11 cellular contexts compared by ENCODE assay signal in the genomic region with DNA sequence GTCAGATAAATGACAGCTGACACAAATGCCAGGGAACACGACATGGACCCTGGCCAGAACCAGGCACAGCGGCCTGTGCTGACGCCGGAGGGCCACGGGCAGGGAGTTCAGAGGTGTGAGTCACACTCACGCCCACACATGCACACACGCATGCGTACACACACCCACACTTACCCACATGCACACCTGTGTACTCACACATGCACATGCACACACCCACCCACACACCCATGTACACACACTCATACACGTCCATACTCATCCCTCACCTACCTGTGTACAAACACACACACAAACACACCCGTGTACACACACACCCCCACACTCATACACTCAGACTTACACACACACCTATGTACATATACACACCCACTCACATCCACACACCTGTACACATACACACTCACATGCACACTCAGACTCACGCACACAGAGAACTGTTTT. TPM values are rescaled to one million over a fixed set of nuclear protein-coding genes. Genes with fewer than 3 reads are reported as not detected.
DNase-seq lines count a peak whose midpoint lies in the region; ATAC-seq, FAIRE-seq and TF ChIP-seq lines count a peak whose summit lies in the region.
"Had no signal": no experiment of that assay in that cellular context is flagged by ENCODE, and none has a peak within 500 bp of the region (broad histone marks: within the 10 kb centered on the region; RNA-seq: fewer than 3 reads in every experiment).

No MANE protein-coding gene starts in this region.

- TF ChIP-seq CTCF in foreskin keratinocyte (conservative IDR thresholded peaks at IDR 0.05) (no peak), GM13976 (IDR thresholded peaks at IDR 0.05; ENCODE audit: borderline replicate concordance, control extremely low read depth, extremely low read depth, insufficient read depth, missing control alignments) (no peak)

- no peak overlapping the region for H3K4me3 ChIP-seq in skin epidermis
- H3K4me3 ChIP-seq: right lobe of liver had no signal

- in situ Hi-C loops in GM13976 (cut with MboI; ENCODE audit: low sequenced_read_pairs, unreplicated experiment) = no loop called here

- TF ChIP-seq POLR2A in GM12891 (IDR thresholded peaks at IDR 0.05; ENCODE audit: low read depth, low read length) = no peak

- peak; percentile 2 for DNase-seq in GM12891 (ENCODE audit: insufficient read length, low spot score)
- DNase-seq in activated T-cell treated with anti-CD3 and anti-CD28 coated beads, Interleukin-2, amount 50 U/mL, for 48 hours = peak; percentile 41 to 60
- DNase-seq in foreskin keratinocyte = peak; percentile 55 to 69
- DNase-seq in activated gamma-delta T cell treated with Interleukin-2 at 50 U/mL for 16 hours = no peak
- DNase-seq in GM13976 (ENCODE audit: low spot score) = no peak
- no peak for DNase-seq in NCI-H774 (lab: John Stamatoyannopoulos, UW)
- DNase-seq: activated CD8-positive, alpha-beta memory T cell treated with anti-CD3 and anti-CD28 coated beads, Interleukin-2, amount 50 U/mL, for 48 hours; HCEC 1CT had no signal

- H3K27ac ChIP-seq in foreskin keratinocyte = no peak overlapping the region
- H3K27ac ChIP-seq in skin epidermis = peak overlapping the region in 17 of 21 experiments; percentile 11 to 83 (median 65)
- H3K27ac ChIP-seq: right lobe of liver had no signal

- FAIRE-seq in GM12891 (lab: Jason Lieb, UNC) = peak; percentile 83

- no peaks in the 10 kb centered on the region for H3K27me3 ChIP-seq in foreskin keratinocyte
- H3K27me3 ChIP-seq: right lobe of liver had no signal

- ATAC-seq in foreskin keratinocyte (peak; percentile 67), HG02870 (IDR thresholded peaks at IDR 0.05; ENCODE audit: unreplicated experiment) (no peak)

- H3K4me1 ChIP-seq in foreskin keratinocyte = peaks cover 14% of the 10 kb centered on the region

TF ChIP-seq in GM12891, 5 proteins besides CTCF, POLR2A, EP300 and RAD21:
- no peak for TF ChIP-seq PAX5 (IDR thresholded peaks at IDR 0.05; ENCODE audit: insufficient read depth, low read length, severe bottlenecking)
- no peak for TF ChIP-seq TAF1 (IDR thresholded peaks at IDR 0.05; ENCODE audit: low read depth, low read length)
- TF ChIP-seq SPI1 (IDR thresholded peaks at IDR 0.05; ENCODE audit: low read depth, low read length) = no peak
- TF ChIP-seq POU2F2 (IDR thresholded peaks at IDR 0.05; ENCODE audit: low read depth, low read length) = no peak
- TF ChIP-seq POLR2AphosphoS5 (IDR thresholded peaks at IDR 0.05; ENCODE audit: low read depth, low read length) = no peak

RNA-seq across cellular contexts. Expression of gene MLLT1, which starts 40.4 kb away (rescaled TPM):
- polyA plus RNA-seq in GM12891 (2012; ENCODE audit: low read depth, missing spikeins) = 13.6 TPM
- total RNA-seq in foreskin keratinocyte = 18.9 and 24.4 TPM in 2 replicates
- 23.9 and 26.1 TPM in 2 replicates for polyA plus RNA-seq in foreskin keratinocyte

Comparison
In these comparisons a context has a peak if more than half of its experiments do, and no peak if none do; other contexts are left out.
1. DNase-seq: peak in GM12891 (single experiment), activated T-cell treated with anti-CD3 and anti-CD28 coated beads, Interleukin-2, amount 50 U/mL, for 48 hours (2 of 2) and foreskin keratinocyte (2 of 2); none in activated gamma-delta T cell treated with Interleukin-2 at 50 U/mL for 16 hours (single experiment), GM13976 (single experiment) and NCI-H774 (single experiment).